In the genomic region with DNA sequence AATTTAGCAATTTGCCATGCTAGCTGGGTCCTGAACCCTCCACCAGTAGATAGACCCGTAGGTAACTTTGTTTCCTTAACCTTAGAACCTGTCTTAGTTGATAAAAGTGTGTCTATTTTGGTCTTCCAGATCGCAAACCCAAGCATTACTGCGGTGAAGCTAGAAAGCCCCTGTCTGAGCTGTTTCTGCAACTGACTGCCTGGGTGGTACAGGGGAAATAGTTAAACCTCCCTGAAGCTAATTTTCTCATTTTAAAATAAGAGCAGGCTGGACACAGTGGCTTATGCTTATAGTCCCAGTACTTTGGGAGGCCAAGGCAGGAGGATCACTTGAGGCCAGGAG, we compare ENCODE assay signal across 11 cellular contexts.
A peak's percentile ranks its signal among the peaks of the same experiment; 100 is the strongest.
DNase-seq lines count a peak whose midpoint lies in the region; ATAC-seq and TF ChIP-seq lines count a peak whose summit lies in the region.
"Had no signal": no experiment of that assay in that cellular context is flagged by ENCODE, and none has a peak within 500 bp of the region (broad histone marks: within the 10 kb centered on the region; RNA-seq: fewer than 3 reads in every experiment).

No MANE protein-coding gene starts in this region.

- no peak for TF ChIP-seq RAD21 in SK-N-SH (IDR thresholded peaks at IDR 0.05; ENCODE audit: low read length)

- POLR2A ChIA-PET in Caco-2 (lab: Charles Lee) (interaction anchor here (1.0 kb wide), 1 partner anchor 9 kb away, joined by 3 read pairs; no protein-coding TSS in a partner anchor), SK-N-SH (lab: Yijun Ruan, JAX) (no interaction called here)

- CTCF ChIA-PET in Caco-2 (lab: Charles Lee) (interaction anchor here (0.7 kb wide), 1 partner anchor 12 kb away, joined by 3 read pairs; no protein-coding TSS in a partner anchor), SK-N-SH (lab: Yijun Ruan, JAX) (interaction anchor here (0.6 to 3.5 kb wide), 6 partner anchors 9 to 286 kb away, joined by 3 to 16 read pairs (median 9); no protein-coding TSS in a partner anchor)

- DNase-seq in stimulated activated naive B cell treated with anti-CD40 and anti-IgM and Interleukin-4, amounts not matched to agents 10 μg/mL and 1 μg/mL and 100 μg/mL, for 72 hours = peak; percentile 34
- DNase-seq in HT-29 (ENCODE audit: low spot score) (no peak), NCI-H2081 treated with DMSO at 0.1 percent for 48 hours (lab: John Stamatoyannopoulos, UW) (no peak), Caco-2 (no peak), SK-N-SH (no peak)
- DNase-seq: T1000 had no signal

- H3K27ac ChIP-seq in SK-N-SH (ENCODE audit: low read depth in 2 of 2, low read length in 1 of 2) = no peak overlapping the region
- H3K27ac ChIP-seq: esophagus muscularis mucosa had no signal

- H3K9ac ChIP-seq in SK-N-SH = no peak overlapping the region

- peaks cover 0 to 1% of the 10 kb centered on the region in 2 donors for H3K36me3 Mint-ChIP-seq in stimulated activated naive B cell treated with anti-CD40 and anti-IgM and Interleukin-4, amounts not matched to agents 10 μg/mL and 1 μg/mL and 100 μg/mL, for 72 hours
- peaks cover 7% of the 10 kb centered on the region for H3K36me3 Mint-ChIP-seq in Caco-2 (ENCODE audit: insufficient read depth, unreplicated experiment)

- no peak overlapping the region for H3K4me2 ChIP-seq in SK-N-SH

- peak overlapping the region; percentile 63 to 71 for H3K4me3 Mint-ChIP-seq in stimulated activated naive B cell treated with anti-CD40 and anti-IgM and Interleukin-4, amounts not matched to agents 10 μg/mL and 1 μg/mL and 100 μg/mL, for 72 hours
- no peak overlapping the region for H3K4me3 Mint-ChIP-seq in Caco-2 (ENCODE audit: unreplicated experiment)

- H3K27ac Mint-ChIP-seq in stimulated activated naive B cell treated with anti-CD40 and anti-IgM and Interleukin-4, amounts not matched to agents 10 μg/mL and 1 μg/mL and 100 μg/mL, for 72 hours = peak overlapping the region; percentile 87
- H3K27ac Mint-ChIP-seq in Caco-2 (ENCODE audit: unreplicated experiment) = no peak overlapping the region

- no peak for TF ChIP-seq EP300 in SK-N-SH (IDR thresholded peaks at IDR 0.05; ENCODE audit: borderline replicate concordance in 1 of 2, low read depth in 1 of 2, low read length in 1 of 2)

- H3K79me2 ChIP-seq in SK-N-SH (ENCODE audit: insufficient read depth) = no peaks in the 10 kb centered on the region

- H3K36me3 ChIP-seq in Caco-2 (ENCODE audit: control insufficient read depth, insufficient read depth, low read length) (no peaks in the 10 kb centered on the region), SK-N-SH (replicated peaks in 1 of 2; ENCODE audit: control insufficient read depth in 1 of 2, insufficient read depth in 2 of 2, low read length in 1 of 2) (no peaks in the 10 kb centered on the region)
- H3K36me3 ChIP-seq: esophagus muscularis mucosa, HAP-1 had no signal

- H3K27me3 Mint-ChIP-seq in stimulated activated naive B cell treated with anti-CD40 and anti-IgM and Interleukin-4, amounts not matched to agents 10 μg/mL and 1 μg/mL and 100 μg/mL, for 72 hours = no peaks in the 10 kb centered on the region
- no peaks in the 10 kb centered on the region for H3K27me3 Mint-ChIP-seq in Caco-2 (ENCODE audit: insufficient read depth, unreplicated experiment)

- H3K9me3 Mint-ChIP-seq in stimulated activated naive B cell treated with anti-CD40 and anti-IgM and Interleukin-4, amounts not matched to agents 10 μg/mL and 1 μg/mL and 100 μg/mL, for 72 hours = no peaks in the 10 kb centered on the region
- no peaks in the 10 kb centered on the region for H3K9me3 Mint-ChIP-seq in Caco-2 (ENCODE audit: unreplicated experiment)

- BruUV-seq in Caco-2 (replicated peaks; lab: Mats Ljungman, UMichigan) = no TSS peak

- no peaks in the 10 kb centered on the region for H3F3A ChIP-seq in SK-N-SH (replicated peaks; ENCODE audit: insufficient read depth)

- no peaks in the 10 kb centered on the region for H3K9me2 ChIP-seq in SK-N-SH

- H3K4me1 Mint-ChIP-seq in stimulated activated naive B cell treated with anti-CD40 and anti-IgM and Interleukin-4, amounts not matched to agents 10 μg/mL and 1 μg/mL and 100 μg/mL, for 72 hours = peaks cover 40 to 73% of the 10 kb centered on the region in 2 donors
- H3K4me1 Mint-ChIP-seq in Caco-2 (ENCODE audit: low read depth, unreplicated experiment) = peaks cover 54% of the 10 kb centered on the region

- TF ChIP-seq CTCF in Caco-2 (IDR thresholded peaks at IDR 0.05; ENCODE audit: insufficient read depth in 1 of 2, low read depth in 1 of 2, low read length in 1 of 2, severe bottlenecking in 1 of 2, unreplicated experiment in 1 of 2) = no peak
- TF ChIP-seq CTCF in SK-N-SH (IDR thresholded peaks at IDR 0.05) = no peak

- H3K9me3 ChIP-seq in Caco-2 (no peaks in the 10 kb centered on the region), SK-N-SH (no peaks in the 10 kb centered on the region)
- H3K9me3 ChIP-seq: esophagus muscularis mucosa, HAP-1 had no signal

- ATAC-seq in GM19025 (IDR thresholded peaks at IDR 0.05; ENCODE audit: low read depth, unreplicated experiment) = peak; percentile 63
- peak; percentile 74 for ATAC-seq in HG02623 (IDR thresholded peaks at IDR 0.05; ENCODE audit: unreplicated experiment)
- peak; percentile 57 for ATAC-seq in HG03565 (IDR thresholded peaks at IDR 0.05; ENCODE audit: unreplicated experiment)
- peak; percentile 84 to 86 for ATAC-seq in stimulated activated naive B cell treated with anti-CD40 and anti-IgM and Interleukin-4, amounts not matched to agents 10 μg/mL and 1 μg/mL and 100 μg/mL, for 72 hours (replicated peaks)

- 86% methylated on average over 3 of the region's 3 CpGs for WGBS in SK-N-SH (ENCODE audit: low lambda C conversion rate)

- H3K27me3 ChIP-seq in Caco-2 (replicated peaks; ENCODE audit: control insufficient read depth, insufficient read depth, low read length) (no peaks in the 10 kb centered on the region), SK-N-SH (ENCODE audit: insufficient read depth) (no peaks in the 10 kb centered on the region)
- H3K27me3 ChIP-seq: esophagus muscularis mucosa had no signal

- H2AFZ ChIP-seq in SK-N-SH (ENCODE audit: low read depth) = no peak overlapping the region

- peaks cover 70% of the 10 kb centered on the region for H3K4me1 ChIP-seq in Caco-2
- H3K4me1 ChIP-seq in SK-N-SH (ENCODE audit: control insufficient read depth in 1 of 2, insufficient read depth in 2 of 2, low read depth in 1 of 2, low read length in 1 of 2) = peaks cover 2 to 5% of the 10 kb centered on the region in 2 experiments; a peak in 3 of 4 replicates

- intact Hi-C loops in Caco-2 (cut with micrococcal nuclease; ENCODE audit: unreplicated experiment) = no loop called here

- no peak overlapping the region for H3K4me3 ChIP-seq in Caco-2 (ENCODE audit: low read depth, low read length)
- H3K4me3 ChIP-seq in SK-N-SH (ENCODE audit: low read depth in 2 of 2, low read length in 1 of 2) = no peak overlapping the region
- H3K4me3 ChIP-seq: esophagus muscularis mucosa, HAP-1 had no signal

- H4K20me1 ChIP-seq in SK-N-SH (ENCODE audit: insufficient read depth) = no peaks in the 10 kb centered on the region

TF ChIP-seq in SK-N-SH, 30 proteins besides CTCF, POLR2A, EP300 and RAD21:
- TF ChIP-seq RXRA (IDR thresholded peaks at IDR 0.05; ENCODE audit: borderline replicate concordance, low read depth) (no peak), TEAD4 (IDR thresholded peaks at IDR 0.05; ENCODE audit: borderline replicate concordance, insufficient read depth) (no peak), JUND (IDR thresholded peaks at IDR 0.05) (no peak), FOSL2 (IDR thresholded peaks at IDR 0.05; ENCODE audit: borderline replicate concordance, low read depth) (no peak), NRF1 (IDR thresholded peaks at IDR 0.05; ENCODE audit: low read depth, low read length) (no peak)
- TF ChIP-seq, protein P1, sequence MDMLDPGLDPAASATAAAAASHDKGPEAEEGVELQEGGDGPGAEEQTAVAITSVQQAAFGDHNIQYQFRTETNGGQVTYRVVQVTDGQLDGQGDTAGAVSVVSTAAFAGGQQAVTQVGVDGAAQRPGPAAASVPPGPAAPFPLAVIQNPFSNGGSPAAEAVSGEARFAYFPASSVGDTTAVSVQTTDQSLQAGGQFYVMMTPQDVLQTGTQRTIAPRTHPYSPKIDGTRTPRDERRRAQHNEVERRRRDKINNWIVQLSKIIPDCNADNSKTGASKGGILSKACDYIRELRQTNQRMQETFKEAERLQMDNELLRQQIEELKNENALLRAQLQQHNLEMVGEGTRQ (IDR thresholded peaks at IDR 0.05; ENCODE audit: borderline replicate concordance, low read depth, low read length) = no peak
